12 cellular contexts compared by ENCODE assay signal in the genomic region with DNA sequence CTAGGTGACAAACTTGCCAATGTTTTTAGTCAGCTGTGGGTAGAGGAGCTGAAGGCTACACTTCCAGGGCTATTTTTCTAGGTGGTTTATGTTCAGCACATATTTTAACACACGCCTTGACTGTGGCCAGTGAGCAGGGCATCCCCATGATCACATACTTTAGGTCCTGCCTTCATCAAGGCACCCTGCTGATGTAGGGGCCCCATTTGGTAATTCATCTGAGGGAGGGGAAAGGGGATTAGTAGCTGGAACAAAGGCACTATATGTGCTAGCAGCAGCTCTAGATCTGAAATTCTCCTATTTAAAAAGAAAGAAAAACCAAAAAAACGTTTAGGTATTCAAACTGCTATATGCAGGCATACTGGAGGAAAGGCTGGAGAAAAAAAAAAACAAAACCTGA.
"Had no signal": no experiment of that assay in that cellular context is flagged by ENCODE, and none has a peak within 500 bp of the region (broad histone marks: within the 10 kb centered on the region; RNA-seq: fewer than 3 reads in every experiment).

No MANE protein-coding gene starts in this region.

- H3K27ac Mint-ChIP-seq: immature natural killer cell; stimulated activated effector memory CD8-positive, alpha-beta T cell treated with anti-CD3 and anti-CD28 coated beads, Interleukin-12 subunit alpha, Interleukin-12 subunit beta, amount 100 ng/mL, for 72 hours had no signal

- H3K36me3 Mint-ChIP-seq: immature natural killer cell; mesothelial cell of epicardium; stimulated activated effector memory CD8-positive, alpha-beta T cell treated with anti-CD3 and anti-CD28 coated beads, Interleukin-12 subunit alpha, Interleukin-12 subunit beta, amount 100 ng/mL, for 72 hours had no signal

- H3K9me3 Mint-ChIP-seq: mesothelial cell of epicardium; stimulated activated effector memory CD8-positive, alpha-beta T cell treated with anti-CD3 and anti-CD28 coated beads, Interleukin-12 subunit alpha, Interleukin-12 subunit beta, amount 100 ng/mL, for 72 hours had no signal

- H3K4me3 ChIP-seq: cardiac muscle cell, lung, pancreas, vagina had no signal

- ATAC-seq: pancreas; stimulated activated effector memory CD8-positive, alpha-beta T cell treated with anti-CD3 and anti-CD28 coated beads, Interleukin-12 subunit alpha, Interleukin-12 subunit beta, amount 100 ng/mL, for 72 hours had no signal

- H3K27ac ChIP-seq: pancreas, vagina had no signal

- DNase-seq: activated CD4-positive, alpha-beta T cell treated with anti-CD3 and anti-CD28 coated beads for 1 hour; activated CD4-positive, alpha-beta T cell treated with anti-CD3 and anti-CD28 coated beads, Interleukin-2, amount 50 U/mL, for 4 hours; activated effector memory CD4-positive, alpha-beta T cell treated with Interleukin-2 at 50 U/mL for 16 hours; activated naive CD4-positive, alpha-beta T cell treated with anti-CD3 and anti-CD28 coated beads, Interleukin-2, amount 50 U/mL, for 16 hours; activated T-cell treated with anti-CD3 and anti-CD28 coated beads, Interleukin-2, amount 50 U/mL, for 1 hour; immature natural killer cell; pancreas had no signal

- H3K9me3 ChIP-seq: pancreas, vagina had no signal

- H3K4me1 Mint-ChIP-seq: immature natural killer cell; stimulated activated effector memory CD8-positive, alpha-beta T cell treated with anti-CD3 and anti-CD28 coated beads, Interleukin-12 subunit alpha, Interleukin-12 subunit beta, amount 100 ng/mL, for 72 hours had no signal

- H3K36me3 ChIP-seq: cardiac muscle cell, pancreas, vagina had no signal

- H3K4me3 Mint-ChIP-seq: immature natural killer cell; mesothelial cell of epicardium; stimulated activated effector memory CD8-positive, alpha-beta T cell treated with anti-CD3 and anti-CD28 coated beads, Interleukin-12 subunit alpha, Interleukin-12 subunit beta, amount 100 ng/mL, for 72 hours had no signal

- H3K27me3 ChIP-seq: cardiac muscle cell, pancreas, vagina had no signal
